In the genomic region with DNA sequence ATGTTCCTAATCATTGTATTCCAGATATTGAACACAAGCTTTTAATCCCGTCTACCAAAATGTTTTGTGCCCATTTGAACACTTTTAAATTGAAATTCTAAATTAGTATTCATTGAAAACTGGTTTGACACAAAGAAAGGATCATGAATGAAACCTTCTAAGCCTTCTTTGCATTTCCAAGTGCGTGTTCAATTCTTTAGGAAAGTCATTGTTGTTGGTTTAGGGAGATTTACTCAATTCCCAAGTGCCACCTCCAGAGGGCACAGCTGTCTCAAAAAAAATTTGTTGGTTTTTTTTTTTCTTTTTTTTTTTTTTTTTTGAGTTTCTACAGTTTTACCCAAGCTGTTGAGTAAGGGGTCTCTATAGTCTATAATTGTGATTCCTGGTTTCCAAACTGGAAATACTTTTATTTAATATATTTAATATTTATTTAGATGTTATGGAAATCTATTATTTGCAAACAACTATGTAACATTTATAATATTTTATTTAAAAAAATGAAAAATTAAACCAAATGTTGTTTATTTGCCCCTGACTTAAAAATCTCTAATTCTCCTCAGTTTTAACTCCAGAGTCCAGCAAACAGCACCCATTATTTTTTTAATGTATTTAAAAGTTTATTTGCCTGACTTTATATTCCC, we compare ENCODE assay signal across 7 cellular contexts.
DNase-seq lines count a peak whose midpoint lies in the region; ATAC-seq and TF ChIP-seq lines count a peak whose summit lies in the region.

No MANE protein-coding gene starts in this region.

- peak; percentile 30 for DNase-seq in EL
- peak; percentile 23 for DNase-seq in HuH-7 (ENCODE audit: low spot score)
- peak; percentile 30 to 40 for DNase-seq in SHP77 (lab: John Stamatoyannopoulos, UW)
- DNase-seq in fibroblast of the aortic adventitia (ENCODE audit: low read depth) = peak; percentile 52
- DNase-seq in superior temporal gyrus (ENCODE audit: extremely low spot score) = peak; percentile 83
- no peak for DNase-seq in vagina (ENCODE audit: extremely low spot score in 2 of 2)

- H3K27ac ChIP-seq in vagina = no peak overlapping the region

- intact Hi-C loops in vagina (cut with DNase I) = no loop called here

- no peak overlapping the region for H3K4me3 ChIP-seq in fibroblast of the aortic adventitia (ENCODE audit: low read depth, low read length)
- H3K4me3 ChIP-seq in vagina = no peak overlapping the region

- no peak for TF ChIP-seq POLR2A in vagina (IDR thresholded peaks at IDR 0.05)

- H3K9me3 ChIP-seq in vagina = no peaks in the 10 kb centered on the region

- peak; percentile 67 for TF ChIP-seq CTCF in fibroblast of the aortic adventitia (IDR thresholded peaks at IDR 0.05; ENCODE audit: insufficient read depth, low read length)
- peak in 1 of 3 experiments; percentile 10 for TF ChIP-seq CTCF in vagina (IDR thresholded peaks at IDR 0.05)

- H3K36me3 ChIP-seq in vagina = no peaks in the 10 kb centered on the region

- H3K4me1 ChIP-seq in vagina = peaks cover 9% of the 10 kb centered on the region

- ATAC-seq in HG03108 (IDR thresholded peaks at IDR 0.05; ENCODE audit: unreplicated experiment) = no peak

- H3K27me3 ChIP-seq in vagina = no peaks in the 10 kb centered on the region

Comparison
In these comparisons a context has a peak if more than half of its experiments do, and no peak if none do; other contexts are left out.
1. DNase-seq: peak in EL (single experiment), HuH-7 (single experiment), SHP77 (2 of 2), fibroblast of the aortic adventitia (single experiment) and superior temporal gyrus (single experiment); none in vagina (0 of 2).